Comparison of ENCODE assay signal across 1 cellular context in the genomic region with DNA sequence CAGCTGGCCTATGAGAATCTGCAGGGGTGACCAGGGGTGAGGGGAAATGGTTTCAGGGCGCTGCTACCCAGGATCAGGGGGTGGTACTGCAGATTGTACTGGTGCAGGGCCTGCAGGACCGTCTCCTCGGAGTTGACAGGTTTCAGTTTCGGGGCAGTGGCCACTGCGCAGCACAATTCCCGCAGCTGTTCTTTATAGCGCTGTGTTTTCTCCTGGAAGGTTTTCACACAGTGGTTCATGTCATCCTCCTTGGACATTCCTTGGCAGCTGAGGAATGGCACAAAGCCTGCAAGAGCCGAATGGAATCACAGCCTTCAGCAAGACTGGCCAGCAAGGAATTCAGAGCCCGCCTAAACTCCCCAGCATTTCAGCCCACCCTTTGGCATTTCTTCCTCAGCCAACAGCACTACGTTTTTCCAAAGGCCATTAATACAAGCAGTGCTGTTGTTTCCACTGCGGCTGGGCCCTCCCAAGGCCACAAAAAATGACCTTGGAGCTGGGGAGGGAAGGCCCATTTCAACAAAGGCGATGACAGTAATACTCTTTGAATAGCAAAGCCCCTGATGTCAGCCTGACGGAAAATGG.
TF ChIP-seq lines count a peak whose summit lies in the region.

No MANE protein-coding gene starts in this region.

TF ChIP-seq in HepG2, 621 proteins besides CTCF, POLR2A, EP300 and RAD21 (continued from another document and continues in another):
- TF ChIP-seq, protein P1, sequence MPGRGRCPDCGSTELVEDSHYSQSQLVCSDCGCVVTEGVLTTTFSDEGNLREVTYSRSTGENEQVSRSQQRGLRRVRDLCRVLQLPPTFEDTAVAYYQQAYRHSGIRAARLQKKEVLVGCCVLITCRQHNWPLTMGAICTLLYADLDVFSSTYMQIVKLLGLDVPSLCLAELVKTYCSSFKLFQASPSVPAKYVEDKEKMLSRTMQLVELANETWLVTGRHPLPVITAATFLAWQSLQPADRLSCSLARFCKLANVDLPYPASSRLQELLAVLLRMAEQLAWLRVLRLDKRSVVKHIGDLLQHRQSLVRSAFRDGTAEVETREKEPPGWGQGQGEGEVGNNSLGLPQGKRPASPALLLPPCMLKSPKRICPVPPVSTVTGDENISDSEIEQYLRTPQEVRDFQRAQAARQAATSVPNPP (CRISPR knock-in tag; IDR thresholded peaks at IDR 0.05) = no peak
- TF ChIP-seq ZKSCAN5 (CRISPR knock-in tag; IDR thresholded peaks at IDR 0.05) (no peak), ZNF770 (CRISPR knock-in tag; IDR thresholded peaks at IDR 0.05) (no peak), ZNF501 (CRISPR knock-in tag; IDR thresholded peaks at IDR 0.05) (0 out of 2 replicates have a peak, but pooled peaks have one; percentile 16), ZNF710 (CRISPR knock-in tag; IDR thresholded peaks at IDR 0.05; ENCODE audit: borderline replicate concordance) (no peak), ZNF589 (CRISPR knock-in tag; conservative IDR thresholded peaks at IDR 0.05) (no peak), ZNF496 (CRISPR knock-in tag; IDR thresholded peaks at IDR 0.05; ENCODE audit: insufficient replicate concordance) (no peak), TEAD3 (CRISPR knock-in tag; optimal IDR thresholded peaks at IDR 0.05; ENCODE audit: borderline replicate concordance) (no peak), SOX6 (IDR thresholded peaks at IDR 0.05) (no peak), SOX6 (CRISPR knock-in tag; IDR thresholded peaks at IDR 0.05) (peak; percentile 73), ATRX (CRISPR knock-in tag; IDR thresholded peaks at IDR 0.05; ENCODE audit: borderline replicate concordance) (no peak), SRSF1 (optimal IDR thresholded peaks at IDR 0.05; ENCODE audit: low read depth, low read length) (no peak), ZNF367 (CRISPR knock-in tag; IDR thresholded peaks at IDR 0.05; ENCODE audit: borderline replicate concordance) (no peak), TP53 (CRISPR knock-in tag; conservative IDR thresholded peaks at IDR 0.05) (no peak), PHF8 (CRISPR knock-in tag; IDR thresholded peaks at IDR 0.05) (no peak), SMARCE1 (IDR thresholded peaks at IDR 0.05; ENCODE audit: borderline replicate concordance) (no peak), NCOA2 (CRISPR knock-in tag; IDR thresholded peaks at IDR 0.05) (peak; percentile 63; the same call in 1 of the 2 replicates), BORCS8-MEF2B (CRISPR knock-in tag; IDR thresholded peaks at IDR 0.05) (no peak), SMYD3 (CRISPR knock-in tag; IDR thresholded peaks at IDR 0.05) (no peak), ZNF576 (CRISPR knock-in tag; IDR thresholded peaks at IDR 0.05) (no peak), GABPB1 (CRISPR knock-in tag; IDR thresholded peaks at IDR 0.05) (no peak), ZNF557 (CRISPR knock-in tag; IDR thresholded peaks at IDR 0.05) (no peak), TEAD2 (CRISPR knock-in tag; IDR thresholded peaks at IDR 0.05) (no peak), NR2F1 (CRISPR knock-in tag; IDR thresholded peaks at IDR 0.05) (no peak), MBNL3 (CRISPR knock-in tag; conservative IDR thresholded peaks at IDR 0.05) (no peak), ZNF644 (CRISPR knock-in tag; IDR thresholded peaks at IDR 0.05; ENCODE audit: low read depth) (peak; percentile 82; the same call in 1 of the 2 replicates), SP5 (CRISPR knock-in tag; IDR thresholded peaks at IDR 0.05; ENCODE audit: borderline replicate concordance, low read depth) (0 out of 2 replicates have a peak, but pooled peaks have one; percentile 31), ZNF292 (CRISPR knock-in tag; IDR thresholded peaks at IDR 0.05; ENCODE audit: borderline replicate concordance, low read depth) (no peak), ZNF343 (CRISPR knock-in tag; IDR thresholded peaks at IDR 0.05) (no peak), ZNF660 (CRISPR knock-in tag; IDR thresholded peaks at IDR 0.05; ENCODE audit: borderline replicate concordance, low read depth) (no peak)
- TF ChIP-seq, protein P2, sequence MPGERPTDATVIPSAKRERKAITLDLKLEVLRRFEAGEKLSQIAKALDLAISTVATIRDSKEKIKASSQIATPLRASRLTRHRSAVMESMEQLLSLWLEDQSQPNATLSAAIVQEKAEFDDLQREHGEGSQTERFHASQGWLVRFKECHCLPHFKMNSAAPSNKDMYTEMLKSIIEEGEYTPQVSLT (CRISPR knock-in tag; IDR thresholded peaks at IDR 0.05; ENCODE audit: borderline replicate concordance, low read depth) = no peak
- TF ChIP-seq, protein P3, sequence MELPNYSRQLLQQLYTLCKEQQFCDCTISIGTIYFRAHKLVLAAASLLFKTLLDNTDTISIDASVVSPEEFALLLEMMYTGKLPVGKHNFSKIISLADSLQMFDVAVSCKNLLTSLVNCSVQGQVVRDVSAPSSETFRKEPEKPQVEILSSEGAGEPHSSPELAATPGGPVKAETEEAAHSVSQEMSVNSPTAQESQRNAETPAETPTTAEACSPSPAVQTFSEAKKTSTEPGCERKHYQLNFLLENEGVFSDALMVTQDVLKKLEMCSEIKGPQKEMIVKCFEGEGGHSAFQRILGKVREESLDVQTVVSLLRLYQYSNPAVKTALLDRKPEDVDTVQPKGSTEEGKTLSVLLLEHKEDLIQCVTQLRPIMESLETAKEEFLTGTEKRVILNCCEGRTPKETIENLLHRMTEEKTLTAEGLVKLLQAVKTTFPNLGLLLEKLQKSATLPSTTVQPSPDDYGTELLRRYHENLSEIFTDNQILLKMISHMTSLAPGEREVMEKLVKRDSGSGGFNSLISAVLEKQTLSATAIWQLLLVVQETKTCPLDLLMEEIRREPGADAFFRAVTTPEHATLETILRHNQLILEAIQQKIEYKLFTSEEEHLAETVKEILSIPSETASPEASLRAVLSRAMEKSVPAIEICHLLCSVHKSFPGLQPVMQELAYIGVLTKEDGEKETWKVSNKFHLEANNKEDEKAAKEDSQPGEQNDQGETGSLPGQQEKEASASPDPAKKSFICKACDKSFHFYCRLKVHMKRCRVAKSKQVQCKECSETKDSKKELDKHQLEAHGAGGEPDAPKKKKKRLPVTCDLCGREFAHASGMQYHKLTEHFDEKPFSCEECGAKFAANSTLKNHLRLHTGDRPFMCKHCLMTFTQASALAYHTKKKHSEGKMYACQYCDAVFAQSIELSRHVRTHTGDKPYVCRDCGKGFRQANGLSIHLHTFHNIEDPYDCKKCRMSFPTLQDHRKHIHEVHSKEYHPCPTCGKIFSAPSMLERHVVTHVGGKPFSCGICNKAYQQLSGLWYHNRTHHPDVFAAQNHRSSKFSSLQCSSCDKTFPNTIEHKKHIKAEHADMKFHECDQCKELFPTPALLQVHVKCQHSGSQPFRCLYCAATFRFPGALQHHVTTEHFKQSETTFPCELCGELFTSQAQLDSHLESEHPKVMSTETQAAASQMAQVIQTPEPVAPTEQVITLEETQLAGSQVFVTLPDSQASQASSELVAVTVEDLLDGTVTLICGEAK (IDR thresholded peaks at IDR 0.05) = no peak
- TF ChIP-seq, protein P3 (CRISPR knock-in tag; IDR thresholded peaks at IDR 0.05) = no peak
- TF ChIP-seq, protein P4, sequence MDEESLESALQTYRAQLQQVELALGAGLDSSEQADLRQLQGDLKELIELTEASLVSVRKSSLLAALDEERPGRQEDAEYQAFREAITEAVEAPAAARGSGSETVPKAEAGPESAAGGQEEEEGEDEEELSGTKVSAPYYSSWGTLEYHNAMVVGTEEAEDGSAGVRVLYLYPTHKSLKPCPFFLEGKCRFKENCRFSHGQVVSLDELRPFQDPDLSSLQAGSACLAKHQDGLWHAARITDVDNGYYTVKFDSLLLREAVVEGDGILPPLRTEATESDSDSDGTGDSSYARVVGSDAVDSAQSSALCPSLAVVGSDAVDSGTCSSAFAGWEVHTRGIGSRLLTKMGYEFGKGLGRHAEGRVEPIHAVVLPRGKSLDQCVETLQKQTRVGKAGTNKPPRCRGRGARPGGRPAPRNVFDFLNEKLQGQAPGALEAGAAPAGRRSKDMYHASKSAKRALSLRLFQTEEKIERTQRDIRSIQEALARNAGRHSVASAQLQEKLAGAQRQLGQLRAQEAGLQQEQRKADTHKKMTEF (CRISPR knock-in tag; IDR thresholded peaks at IDR 0.05) = no peak
- TF ChIP-seq, protein P5, sequence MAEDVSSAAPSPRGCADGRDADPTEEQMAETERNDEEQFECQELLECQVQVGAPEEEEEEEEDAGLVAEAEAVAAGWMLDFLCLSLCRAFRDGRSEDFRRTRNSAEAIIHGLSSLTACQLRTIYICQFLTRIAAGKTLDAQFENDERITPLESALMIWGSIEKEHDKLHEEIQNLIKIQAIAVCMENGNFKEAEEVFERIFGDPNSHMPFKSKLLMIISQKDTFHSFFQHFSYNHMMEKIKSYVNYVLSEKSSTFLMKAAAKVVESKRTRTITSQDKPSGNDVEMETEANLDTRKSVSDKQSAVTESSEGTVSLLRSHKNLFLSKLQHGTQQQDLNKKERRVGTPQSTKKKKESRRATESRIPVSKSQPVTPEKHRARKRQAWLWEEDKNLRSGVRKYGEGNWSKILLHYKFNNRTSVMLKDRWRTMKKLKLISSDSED (CRISPR knock-in tag; IDR thresholded peaks at IDR 0.05) = no peak
- TF ChIP-seq, protein P6, sequence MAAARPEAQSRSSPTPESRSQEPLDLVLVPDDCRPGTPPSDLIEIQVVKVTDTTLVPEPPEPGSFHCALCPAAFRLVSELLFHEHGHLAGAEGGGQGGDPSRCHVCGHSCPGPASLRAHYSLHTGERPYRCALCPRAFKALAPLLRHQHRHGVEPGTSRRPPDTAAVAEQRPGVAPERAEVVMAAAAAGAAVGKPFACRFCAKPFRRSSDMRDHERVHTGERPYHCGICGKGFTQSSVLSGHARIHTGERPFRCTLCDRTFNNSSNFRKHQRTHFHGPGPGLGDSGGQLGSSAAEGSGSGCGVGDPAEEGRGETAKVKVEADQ (CRISPR knock-in tag; IDR thresholded peaks at IDR 0.05; ENCODE audit: borderline replicate concordance) = no peak
- TF ChIP-seq, protein P7, sequence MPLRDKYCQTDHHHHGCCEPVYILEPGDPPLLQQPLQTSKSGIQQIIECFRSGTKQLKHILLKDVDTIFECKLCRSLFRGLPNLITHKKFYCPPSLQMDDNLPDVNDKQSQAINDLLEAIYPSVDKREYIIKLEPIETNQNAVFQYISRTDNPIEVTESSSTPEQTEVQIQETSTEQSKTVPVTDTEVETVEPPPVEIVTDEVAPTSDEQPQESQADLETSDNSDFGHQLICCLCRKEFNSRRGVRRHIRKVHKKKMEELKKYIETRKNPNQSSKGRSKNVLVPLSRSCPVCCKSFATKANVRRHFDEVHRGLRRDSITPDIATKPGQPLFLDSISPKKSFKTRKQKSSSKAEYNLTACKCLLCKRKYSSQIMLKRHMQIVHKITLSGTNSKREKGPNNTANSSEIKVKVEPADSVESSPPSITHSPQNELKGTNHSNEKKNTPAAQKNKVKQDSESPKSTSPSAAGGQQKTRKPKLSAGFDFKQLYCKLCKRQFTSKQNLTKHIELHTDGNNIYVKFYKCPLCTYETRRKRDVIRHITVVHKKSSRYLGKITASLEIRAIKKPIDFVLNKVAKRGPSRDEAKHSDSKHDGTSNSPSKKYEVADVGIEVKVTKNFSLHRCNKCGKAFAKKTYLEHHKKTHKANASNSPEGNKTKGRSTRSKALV (CRISPR knock-in tag; IDR thresholded peaks at IDR 0.05) = no peak
